ENCODE assay signal across 29 cellular contexts in genomic region chrX:78011846-78012245, GRCh38. TPM values are rescaled to one million over a fixed set of nuclear protein-coding genes. Genes with fewer than 3 reads are reported as not detected.
"Had no signal": no experiment of that assay in that cellular context is flagged by ENCODE, and none has a peak within 500 bp of the region (broad histone marks: within the 10 kb centered on the region; RNA-seq: fewer than 3 reads in every experiment).

No MANE protein-coding gene starts in this region.

- H3K27me3 Mint-ChIP-seq: activated CD4-positive, alpha-beta memory T cell treated with anti-CD3 and anti-CD28 coated beads, Interleukin-2, amount 10 ng/mL, durations not matched to agents 7 days and 5 days; activated CD4-positive, alpha-beta T cell treated with anti-CD3 and anti-CD28 coated beads, Interleukin-2, amount 10 ng/mL, durations not matched to agents 7 days and 5 days; activated naive CD4-positive, alpha-beta T cell treated with anti-CD3 and anti-CD28 coated beads, Interleukin-2, amount 10 ng/mL, durations not matched to agents 7 days and 5 days; activated naive CD8-positive, alpha-beta T cell treated with anti-CD3 and anti-CD28 coated beads for 36 hours; activated T-helper 17 cell treated with anti-CD3 and anti-CD28 coated beads, Interleukin-2, amount 50 U/mL, for 72 hours; central memory CD8-positive, alpha-beta T cell had no signal

- ATAC-seq: activated T-helper 17 cell treated with anti-CD3 and anti-CD28 coated beads, Interleukin-2, amount 50 U/mL, for 72 hours; body of pancreas had no signal

- H3K9me3 ChIP-seq: body of pancreas, Peyer's patch, SJCRH30, SK-N-SH had no signal

- H3K27ac ChIP-seq: body of pancreas, Peyer's patch, RWPE1, SJCRH30, VCaP had no signal

- H3K27ac Mint-ChIP-seq: activated CD4-positive, alpha-beta memory T cell treated with anti-CD3 and anti-CD28 coated beads, Interleukin-2, amount 10 ng/mL, durations not matched to agents 7 days and 5 days; activated CD4-positive, alpha-beta T cell treated with anti-CD3 and anti-CD28 coated beads, Interleukin-2, amount 10 ng/mL, durations not matched to agents 7 days and 5 days; activated naive CD4-positive, alpha-beta T cell treated with anti-CD3 and anti-CD28 coated beads, Interleukin-2, amount 10 ng/mL, durations not matched to agents 7 days and 5 days; activated naive CD8-positive, alpha-beta T cell treated with anti-CD3 and anti-CD28 coated beads for 36 hours; activated T-helper 17 cell treated with anti-CD3 and anti-CD28 coated beads, Interleukin-2, amount 50 U/mL, for 72 hours had no signal

- H3K4me1 Mint-ChIP-seq: activated CD4-positive, alpha-beta memory T cell treated with anti-CD3 and anti-CD28 coated beads, Interleukin-2, amount 10 ng/mL, durations not matched to agents 7 days and 5 days; activated CD4-positive, alpha-beta T cell treated with anti-CD3 and anti-CD28 coated beads, Interleukin-2, amount 10 ng/mL, durations not matched to agents 7 days and 5 days; activated naive CD4-positive, alpha-beta T cell treated with anti-CD3 and anti-CD28 coated beads, Interleukin-2, amount 10 ng/mL, durations not matched to agents 7 days and 5 days; activated naive CD8-positive, alpha-beta T cell treated with anti-CD3 and anti-CD28 coated beads for 36 hours; activated T-helper 17 cell treated with anti-CD3 and anti-CD28 coated beads, Interleukin-2, amount 50 U/mL, for 72 hours; central memory CD8-positive, alpha-beta T cell had no signal

- H3K4me3 Mint-ChIP-seq: activated CD4-positive, alpha-beta memory T cell treated with anti-CD3 and anti-CD28 coated beads, Interleukin-2, amount 10 ng/mL, durations not matched to agents 7 days and 5 days; activated CD4-positive, alpha-beta T cell treated with anti-CD3 and anti-CD28 coated beads, Interleukin-2, amount 10 ng/mL, durations not matched to agents 7 days and 5 days; activated naive CD4-positive, alpha-beta T cell treated with anti-CD3 and anti-CD28 coated beads, Interleukin-2, amount 10 ng/mL, durations not matched to agents 7 days and 5 days; activated naive CD8-positive, alpha-beta T cell treated with anti-CD3 and anti-CD28 coated beads for 36 hours; activated T-helper 17 cell treated with anti-CD3 and anti-CD28 coated beads, Interleukin-2, amount 50 U/mL, for 72 hours; central memory CD8-positive, alpha-beta T cell had no signal

- H3K9me3 Mint-ChIP-seq: activated CD4-positive, alpha-beta memory T cell treated with anti-CD3 and anti-CD28 coated beads, Interleukin-2, amount 10 ng/mL, durations not matched to agents 7 days and 5 days; activated CD4-positive, alpha-beta T cell treated with anti-CD3 and anti-CD28 coated beads, Interleukin-2, amount 10 ng/mL, durations not matched to agents 7 days and 5 days; activated naive CD4-positive, alpha-beta T cell treated with anti-CD3 and anti-CD28 coated beads, Interleukin-2, amount 10 ng/mL, durations not matched to agents 7 days and 5 days; activated T-helper 17 cell treated with anti-CD3 and anti-CD28 coated beads, Interleukin-2, amount 50 U/mL, for 72 hours; central memory CD8-positive, alpha-beta T cell had no signal

- H3K27me3 ChIP-seq: body of pancreas, Peyer's patch, SJCRH30 had no signal

- H3K4me1 ChIP-seq: body of pancreas, Peyer's patch, SJCRH30 had no signal

- H3K9me2 ChIP-seq: SK-N-SH had no signal

- DNase-seq: activated CD4-positive, alpha-beta memory T cell treated with anti-CD3 and anti-CD28 coated beads, Interleukin-2, amount 10 ng/mL, durations not matched to agents 7 days and 5 days; activated CD4-positive, alpha-beta T cell treated with anti-CD3 and anti-CD28 coated beads, Interleukin-2, amount 10 ng/mL, durations not matched to agents 7 days and 5 days; activated CD4-positive, CD25-positive, alpha-beta regulatory T cell; activated gamma-delta T cell treated with Interleukin-2 at 50 U/mL for 16 hours; activated naive CD4-positive, alpha-beta T cell treated with anti-CD3 and anti-CD28 coated beads, Interleukin-2, amount 10 ng/mL, durations not matched to agents 7 days and 5 days; activated naive CD8-positive, alpha-beta T cell treated with anti-CD3 and anti-CD28 coated beads for 36 hours; activated T-cell treated with anti-CD3 and anti-CD28 coated beads for 4 hours; activated T-cell treated with anti-CD3 and anti-CD28 coated beads, Interleukin-2, amount 50 U/mL, for 48 hours; aorta; body of pancreas; MV-4-11; NCI-H1092 treated with DMSO at 0.1 percent for 48 hours; NCI-H1417 treated with DMSO at 0.1 percent for 48 hours; NCI-H1694 treated with DMSO at 0.1 percent for 48 hours; NCI-H2029 treated with DMSO at 0.1 percent for 48 hours; NCI-H446; NCI-H524; Peyer's patch; Right ventricle myocardium superior; SJCRH30; SK-N-SH; T-helper 1 cell had no signal

- H3K4me2 ChIP-seq: SK-N-SH had no signal

- H3K4me3 ChIP-seq: body of pancreas, Peyer's patch, SJCRH30 had no signal

- H3K9ac ChIP-seq: SK-N-SH had no signal

- H3K36me3 ChIP-seq: Peyer's patch, SJCRH30 had no signal

RNA-seq across cellular contexts. Expression of gene PGAM4, which starts 42.4 kb away (rescaled TPM):
- total RNA-seq: activated CD4-positive, alpha-beta T cell treated with anti-CD3 and anti-CD28 coated beads, Interleukin-2, amount 10 ng/mL, durations not matched to agents 7 days and 5 days; activated T-helper 17 cell treated with anti-CD3 and anti-CD28 coated beads, Interleukin-2, amount 50 U/mL, for 72 hours; aorta; body of pancreas; LHCN-M2; MCF 10A; Peyer's patch; Right ventricle myocardium superior; SJCRH30; T-helper 2 cell treated with Interferon-gamma antibody and Interleukin-4, amounts not matched to agents 100 ng/mL and 5 ng/mL, for 36 hours had no signal
- polyA plus RNA-seq: aorta, SK-N-SH had no signal
